ENCODE assay signal across 21 cellular contexts in the genomic region with DNA sequence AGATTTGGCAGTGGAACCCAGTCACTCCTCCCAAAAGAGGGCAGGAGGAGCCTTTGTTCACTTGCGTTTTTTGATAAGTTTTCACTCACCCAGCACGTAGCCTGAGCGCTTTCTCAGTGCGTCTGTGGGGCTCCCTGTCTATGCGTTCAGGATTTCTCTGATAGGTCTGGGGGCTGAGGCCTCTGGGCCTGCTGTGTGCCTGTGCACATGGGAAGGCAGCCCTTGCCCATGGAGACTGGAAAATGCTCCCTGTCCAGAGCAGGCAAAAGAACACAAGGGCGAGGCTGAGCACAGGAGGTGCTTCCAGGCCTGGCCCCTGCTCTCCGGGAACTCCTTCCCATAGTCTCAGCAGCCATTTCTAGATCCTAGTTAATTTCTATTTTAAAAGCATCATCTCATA.
"Had no signal": no experiment of that assay in that cellular context is flagged by ENCODE, and none has a peak within 500 bp of the region (broad histone marks: within the 10 kb centered on the region; RNA-seq: fewer than 3 reads in every experiment).

No MANE protein-coding gene starts in this region.

- H2AFZ ChIP-seq: hepatocyte had no signal

- H3K36me3 ChIP-seq: pancreas, prostate gland, right lobe of liver, spleen, tibial artery, upper lobe of right lung had no signal

- DNase-seq: cerebellar nuclear complex; dermis blood vessel endothelial cell; effector CD4-positive, alpha-beta T cell; foreskin melanocyte; left colon; mammary epithelial cell; mucosa of descending colon; naive thymus-derived CD8-positive, alpha-beta T cell; nucleus accumbens; pancreas; right lobe of liver; spleen; stimulated activated CD4-positive, alpha-beta T cell treated with anti-CD3 and anti-CD28 coated beads, Interleukin-15, amount 100 ng/mL, for 24 hours; stimulated activated CD4-positive, alpha-beta T cell treated with anti-CD3 and anti-CD28 coated beads, Interleukin-1b, Interleukin-23, amount 100 ng/mL, for 48 hours; stimulated activated CD4-positive, alpha-beta T cell treated with anti-CD3 and anti-CD28 coated beads, Interleukin-4, amount 100 ng/mL, for 24 hours; upper lobe of right lung had no signal

- H3K36me3 Mint-ChIP-seq: naive thymus-derived CD8-positive, alpha-beta T cell; stimulated activated memory B cell treated with anti-CD40 and anti-IgM and Interleukin-4, amounts not matched to agents 10 μg/mL and 1 μg/mL and 100 μg/mL, for 72 hours had no signal

- H3K27ac Mint-ChIP-seq: naive thymus-derived CD8-positive, alpha-beta T cell; stimulated activated memory B cell treated with anti-CD40 and anti-IgM and Interleukin-4, amounts not matched to agents 10 μg/mL and 1 μg/mL and 100 μg/mL, for 72 hours; stimulated activated naive CD8-positive, alpha-beta T cell treated with anti-CD3 and anti-CD28 coated beads, Interleukin-15, Interleukin-2, amounts not matched to agents 100 ng/mL and 50 ng/mL, for 24 hours had no signal

- H3K4me3 ChIP-seq: hepatocyte, mucosa of descending colon, pancreas, prostate gland, right lobe of liver, spleen, tibial artery, upper lobe of right lung had no signal

- H3K4me1 ChIP-seq: pancreas, prostate gland, right lobe of liver, spleen, tibial artery, upper lobe of right lung had no signal

- H3K79me2 ChIP-seq: hepatocyte had no signal

- H3K9me3 Mint-ChIP-seq: naive thymus-derived CD8-positive, alpha-beta T cell; stimulated activated memory B cell treated with anti-CD40 and anti-IgM and Interleukin-4, amounts not matched to agents 10 μg/mL and 1 μg/mL and 100 μg/mL, for 72 hours; stimulated activated naive CD8-positive, alpha-beta T cell treated with anti-CD3 and anti-CD28 coated beads, Interleukin-15, Interleukin-2, amounts not matched to agents 100 ng/mL and 50 ng/mL, for 24 hours had no signal

- H3K4me3 Mint-ChIP-seq: naive thymus-derived CD8-positive, alpha-beta T cell; stimulated activated memory B cell treated with anti-CD40 and anti-IgM and Interleukin-4, amounts not matched to agents 10 μg/mL and 1 μg/mL and 100 μg/mL, for 72 hours; stimulated activated naive CD8-positive, alpha-beta T cell treated with anti-CD3 and anti-CD28 coated beads, Interleukin-15, Interleukin-2, amounts not matched to agents 100 ng/mL and 50 ng/mL, for 24 hours had no signal

- H3K27me3 ChIP-seq: hepatocyte, pancreas, right lobe of liver, spleen, upper lobe of right lung had no signal

- H3K27ac ChIP-seq: hepatocyte, pancreas, prostate gland, right lobe of liver, spleen, tibial artery, upper lobe of right lung had no signal

- H3K4me1 Mint-ChIP-seq: naive thymus-derived CD8-positive, alpha-beta T cell; stimulated activated memory B cell treated with anti-CD40 and anti-IgM and Interleukin-4, amounts not matched to agents 10 μg/mL and 1 μg/mL and 100 μg/mL, for 72 hours had no signal

- H3K4me2 ChIP-seq: hepatocyte had no signal

- ATAC-seq: left colon; mucosa of descending colon; naive thymus-derived CD8-positive, alpha-beta T cell; pancreas; right lobe of liver; stimulated activated memory B cell treated with anti-CD40 and anti-IgM and Interleukin-4, amounts not matched to agents 10 μg/mL and 1 μg/mL and 100 μg/mL, for 72 hours; upper lobe of right lung had no signal
